In genomic region chr13:58594978-58595600, GRCh38 we compare ENCODE assay signal across 20 cellular contexts.
DNase-seq lines count a peak whose midpoint lies in the region; ATAC-seq and TF ChIP-seq lines count a peak whose summit lies in the region.
"Had no signal": no experiment of that assay in that cellular context is flagged by ENCODE, and none has a peak within 500 bp of the region (broad histone marks: within the 10 kb centered on the region; RNA-seq: fewer than 3 reads in every experiment).

No MANE protein-coding gene starts in this region.

- TF ChIP-seq RAD21 in neural cell (conservative IDR thresholded peaks at IDR 0.05) = no peak

- H2AFZ ChIP-seq in GM23338 = peak overlapping the region; percentile 56; the same call in 1 of the 2 replicates
- H2AFZ ChIP-seq in neural cell (ENCODE audit: low read depth, low read length) = no peak overlapping the region
- H2AFZ ChIP-seq: GM23248 had no signal

- H4K20me1 ChIP-seq in GM23338 (replicated peaks; ENCODE audit: insufficient read depth) (no peaks in the 10 kb centered on the region), neural cell (ENCODE audit: insufficient read depth) (no peaks in the 10 kb centered on the region)
- H4K20me1 ChIP-seq: BLaER1 treated with 17β-estradiol and CSF1 and Interleukin-3, amounts not matched to agents 10 nM and 100 nM had no signal

- H3K36me3 Mint-ChIP-seq in GM23338 (ENCODE audit: low read depth) (no peaks in the 10 kb centered on the region), glutamatergic neuron (ENCODE audit: unreplicated experiment) (no peaks in the 10 kb centered on the region)
- H3K36me3 Mint-ChIP-seq in activated T-helper 17 cell treated with anti-CD3 and anti-CD28 coated beads, Interleukin-2, amount 50 U/mL, for 72 hours (ENCODE audit: low read depth) = no peaks in the 10 kb centered on the region
- H3K36me3 Mint-ChIP-seq: CD4-positive, alpha-beta memory T cell had no signal

- H3K9me3 ChIP-seq in neural cell (ENCODE audit: low read length) = no peaks in the 10 kb centered on the region
- H3K9me3 ChIP-seq: A549; BE2C; BLaER1 treated with 17β-estradiol and CSF1 and Interleukin-3, amounts not matched to agents 10 nM and 100 nM; Caco-2; HAP-1 had no signal

- H3K27me3 ChIP-seq in GM23338 (ENCODE audit: insufficient read depth) (no peaks in the 10 kb centered on the region), neural cell (ENCODE audit: insufficient read depth, low read depth, low read length) (no peaks in the 10 kb centered on the region)
- H3K27me3 ChIP-seq: BE2C; BLaER1 treated with 17β-estradiol and CSF1 and Interleukin-3, amounts not matched to agents 10 nM and 100 nM had no signal

- no peak overlapping the region for H3K9ac ChIP-seq in neural cell (ENCODE audit: low read length)
- H3K9ac ChIP-seq: BLaER1 treated with 17β-estradiol and CSF1 and Interleukin-3, amounts not matched to agents 10 nM and 100 nM; GM23248 had no signal

- ATAC-seq in GM23338 (no peak), HG02840 (IDR thresholded peaks at IDR 0.05; ENCODE audit: low FRiP score, unreplicated experiment) (no peak)
- no peak for ATAC-seq in activated T-helper 17 cell treated with anti-CD3 and anti-CD28 coated beads, Interleukin-2, amount 50 U/mL, for 72 hours (replicated peaks)
- ATAC-seq: A549 had no signal

- 0 out of 2 replicates have a peak, but pooled peaks cover 8% of the 10 kb centered on the region for H3K4me1 ChIP-seq in GM23338 (ENCODE audit: insufficient read depth)
- H3K4me1 ChIP-seq: A549, BE2C, HAP-1 had no signal

- no peaks in the 10 kb centered on the region for H3K36me3 ChIP-seq in GM23338 (ENCODE audit: insufficient read depth)
- no peaks in the 10 kb centered on the region for H3K36me3 ChIP-seq in neural cell (ENCODE audit: insufficient read depth, low read length)
- H3K36me3 ChIP-seq: BE2C; BLaER1 treated with 17β-estradiol and CSF1 and Interleukin-3, amounts not matched to agents 10 nM and 100 nM; HAP-1 had no signal

- H3K27ac ChIP-seq in GM23338 (ENCODE audit: low read depth) = no peak overlapping the region
- H3K27ac ChIP-seq in neural cell (ENCODE audit: low read length) = peak overlapping the region; percentile 10
- H3K27ac ChIP-seq: A549; BLaER1 treated with 17β-estradiol and CSF1 and Interleukin-3, amounts not matched to agents 10 nM and 100 nM; GM23248 had no signal

- H3K4me3 Mint-ChIP-seq in GM23338 = no peak overlapping the region
- H3K4me3 Mint-ChIP-seq in glutamatergic neuron (ENCODE audit: unreplicated experiment) = peak overlapping the region; percentile 23
- no peak overlapping the region for H3K4me3 Mint-ChIP-seq in activated T-helper 17 cell treated with anti-CD3 and anti-CD28 coated beads, Interleukin-2, amount 50 U/mL, for 72 hours
- H3K4me3 Mint-ChIP-seq: CD4-positive, alpha-beta memory T cell; HFFc6 had no signal

- H3K27me3 Mint-ChIP-seq in GM23338 (ENCODE audit: insufficient read depth, low read depth, poor library complexity) (no peaks in the 10 kb centered on the region), glutamatergic neuron (ENCODE audit: unreplicated experiment) (no peaks in the 10 kb centered on the region)
- no peaks in the 10 kb centered on the region for H3K27me3 Mint-ChIP-seq in activated T-helper 17 cell treated with anti-CD3 and anti-CD28 coated beads, Interleukin-2, amount 50 U/mL, for 72 hours
- H3K27me3 Mint-ChIP-seq: CD4-positive, alpha-beta memory T cell had no signal

- H3K9me2 ChIP-seq in GM23338 (ENCODE audit: insufficient read depth) (0 out of 2 replicates have a peak, but pooled peaks cover 3% of the 10 kb centered on the region), neural cell (ENCODE audit: insufficient read depth, low read length) (no peaks in the 10 kb centered on the region)

- H3F3A ChIP-seq in GM23338 (replicated peaks; ENCODE audit: low read depth) (no peaks in the 10 kb centered on the region), neural cell (ENCODE audit: insufficient read depth, low read length, poor library complexity, severe bottlenecking) (no peaks in the 10 kb centered on the region)

- no peak overlapping the region for H3K4me3 ChIP-seq in GM23338
- H3K4me3 ChIP-seq in neural cell (ENCODE audit: low read length) = no peak overlapping the region
- H3K4me3 ChIP-seq: A549; BLaER1 treated with 17β-estradiol and CSF1 and Interleukin-3, amounts not matched to agents 10 nM and 100 nM; GM23248; HAP-1 had no signal

- DNase-seq in GM23338 (ENCODE audit: low spot score) (no peak), glutamatergic neuron (no peak), retina (peak; percentile 16), C1 segment of cervical spinal cord (lab: John Stamatoyannopoulos, UW) (no peak)
- DNase-seq: 8988T; ACHN; AML-193; BE2C; Caco-2; CD4-positive, alpha-beta memory T cell; DMS153; DND-41; GM23248; HFFc6 had no signal

- H3K9me3 Mint-ChIP-seq in GM23338 (no peaks in the 10 kb centered on the region), glutamatergic neuron (ENCODE audit: unreplicated experiment) (no peaks in the 10 kb centered on the region)
- H3K9me3 Mint-ChIP-seq in activated T-helper 17 cell treated with anti-CD3 and anti-CD28 coated beads, Interleukin-2, amount 50 U/mL, for 72 hours = peaks cover 4% of the 10 kb centered on the region

- H3K27ac Mint-ChIP-seq in GM23338 = no peak overlapping the region
- peak overlapping the region; percentile 87 for H3K27ac Mint-ChIP-seq in glutamatergic neuron (ENCODE audit: unreplicated experiment)
- no peak overlapping the region for H3K27ac Mint-ChIP-seq in activated T-helper 17 cell treated with anti-CD3 and anti-CD28 coated beads, Interleukin-2, amount 50 U/mL, for 72 hours
- H3K27ac Mint-ChIP-seq: CD4-positive, alpha-beta memory T cell; HFFc6 had no signal

- TF ChIP-seq EP300 in neural cell (conservative IDR thresholded peaks at IDR 0.05; ENCODE audit: poor library complexity, severe bottlenecking) = peak; percentile 79

- TF ChIP-seq CTCF in GM23338 (conservative IDR thresholded peaks at IDR 0.05; ENCODE audit: low read depth in 2 of 2) = no peak
- TF ChIP-seq CTCF in glutamatergic neuron (IDR thresholded peaks at IDR 0.05; ENCODE audit: partially characterized antibody, unreplicated experiment) = no peak
- TF ChIP-seq CTCF in neural cell (IDR thresholded peaks at IDR 0.05; ENCODE audit: poor library complexity, severe bottlenecking) = no peak

- no peak overlapping the region for H3K4me2 ChIP-seq in GM23338
- no peak overlapping the region for H3K4me2 ChIP-seq in neural cell (ENCODE audit: low read length)
- H3K4me2 ChIP-seq: A549; BLaER1 treated with 17β-estradiol and CSF1 and Interleukin-3, amounts not matched to agents 10 nM and 100 nM had no signal

- H3K4me1 Mint-ChIP-seq in GM23338 (peaks cover 23% of the 10 kb centered on the region), glutamatergic neuron (ENCODE audit: low read depth, unreplicated experiment) (peaks cover 34% of the 10 kb centered on the region)
- no peaks in the 10 kb centered on the region for H3K4me1 Mint-ChIP-seq in activated T-helper 17 cell treated with anti-CD3 and anti-CD28 coated beads, Interleukin-2, amount 50 U/mL, for 72 hours
- H3K4me1 Mint-ChIP-seq: CD4-positive, alpha-beta memory T cell had no signal

- H3K79me2 ChIP-seq in GM23338 (replicated peaks; ENCODE audit: insufficient read depth) (no peaks in the 10 kb centered on the region), neural cell (replicated peaks; ENCODE audit: insufficient read depth, low read length) (no peaks in the 10 kb centered on the region)

TF ChIP-seq in neural cell, 6 proteins besides CTCF, POLR2A, EP300 and RAD21:
- no peak for TF ChIP-seq TAF1 (IDR thresholded peaks at IDR 0.05; ENCODE audit: low read depth)
- TF ChIP-seq POLR2AphosphoS5 (IDR thresholded peaks at IDR 0.05) = peak; percentile 89
- no peak for TF ChIP-seq SMC3 (conservative IDR thresholded peaks at IDR 0.05; ENCODE audit: poor library complexity)
- no peak for TF ChIP-seq EZH2 (IDR thresholded peaks at IDR 0.05; ENCODE audit: borderline replicate concordance, insufficient read depth, low read length, poor library complexity, severe bottlenecking)
- TF ChIP-seq MXI1 (conservative IDR thresholded peaks at IDR 0.05; ENCODE audit: poor library complexity, severe bottlenecking) = no peak
- TF ChIP-seq, protein P1, sequence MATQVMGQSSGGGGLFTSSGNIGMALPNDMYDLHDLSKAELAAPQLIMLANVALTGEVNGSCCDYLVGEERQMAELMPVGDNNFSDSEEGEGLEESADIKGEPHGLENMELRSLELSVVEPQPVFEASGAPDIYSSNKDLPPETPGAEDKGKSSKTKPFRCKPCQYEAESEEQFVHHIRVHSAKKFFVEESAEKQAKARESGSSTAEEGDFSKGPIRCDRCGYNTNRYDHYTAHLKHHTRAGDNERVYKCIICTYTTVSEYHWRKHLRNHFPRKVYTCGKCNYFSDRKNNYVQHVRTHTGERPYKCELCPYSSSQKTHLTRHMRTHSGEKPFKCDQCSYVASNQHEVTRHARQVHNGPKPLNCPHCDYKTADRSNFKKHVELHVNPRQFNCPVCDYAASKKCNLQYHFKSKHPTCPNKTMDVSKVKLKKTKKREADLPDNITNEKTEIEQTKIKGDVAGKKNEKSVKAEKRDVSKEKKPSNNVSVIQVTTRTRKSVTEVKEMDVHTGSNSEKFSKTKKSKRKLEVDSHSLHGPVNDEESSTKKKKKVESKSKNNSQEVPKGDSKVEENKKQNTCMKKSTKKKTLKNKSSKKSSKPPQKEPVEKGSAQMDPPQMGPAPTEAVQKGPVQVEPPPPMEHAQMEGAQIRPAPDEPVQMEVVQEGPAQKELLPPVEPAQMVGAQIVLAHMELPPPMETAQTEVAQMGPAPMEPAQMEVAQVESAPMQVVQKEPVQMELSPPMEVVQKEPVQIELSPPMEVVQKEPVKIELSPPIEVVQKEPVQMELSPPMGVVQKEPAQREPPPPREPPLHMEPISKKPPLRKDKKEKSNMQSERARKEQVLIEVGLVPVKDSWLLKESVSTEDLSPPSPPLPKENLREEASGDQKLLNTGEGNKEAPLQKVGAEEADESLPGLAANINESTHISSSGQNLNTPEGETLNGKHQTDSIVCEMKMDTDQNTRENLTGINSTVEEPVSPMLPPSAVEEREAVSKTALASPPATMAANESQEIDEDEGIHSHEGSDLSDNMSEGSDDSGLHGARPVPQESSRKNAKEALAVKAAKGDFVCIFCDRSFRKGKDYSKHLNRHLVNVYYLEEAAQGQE (IDR thresholded peaks at IDR 0.05; ENCODE audit: borderline replicate concordance) = peak; percentile 17
TF ChIP-seq in neural cell: peak in this region for 2.
